ENCODE assay signal across 33 cellular contexts in genomic region chr5:1351156-1351555, GRCh38. TPM values are rescaled to one million over a fixed set of nuclear protein-coding genes. Genes with fewer than 3 reads are reported as not detected.
"Had no signal": no experiment of that assay in that cellular context is flagged by ENCODE, and none has a peak within 500 bp of the region (broad histone marks: within the 10 kb centered on the region; RNA-seq: fewer than 3 reads in every experiment).

No MANE protein-coding gene starts in this region.

- H3K4me1 ChIP-seq: right lobe of liver had no signal

- H3K27me3 Mint-ChIP-seq: naive B cell had no signal

- H3K9me3 ChIP-seq: esophagus squamous epithelium, gastrocnemius medialis, heart left ventricle, left ventricle myocardium inferior, right lobe of liver, SK-N-SH, vagina had no signal

- H3K36me3 ChIP-seq: brain microvascular endothelial cell, esophagus squamous epithelium, gastrocnemius medialis, heart left ventricle, left ventricle myocardium inferior, right lobe of liver, vagina had no signal

- H3K36me3 Mint-ChIP-seq: activated naive CD4-positive, alpha-beta T cell treated with anti-CD3 and anti-CD28 coated beads, Interleukin-2, amount 10 ng/mL, durations not matched to agents 7 days and 5 days; activated naive CD8-positive, alpha-beta T cell treated with anti-CD3 and anti-CD28 coated beads, Interleukin-2, amount 10 ng/mL, durations not matched to agents 7 days and 5 days; naive B cell; type B pancreatic cell had no signal

- H3K27ac ChIP-seq: brain microvascular endothelial cell, epithelial cell of prostate, esophagus squamous epithelium, gastrocnemius medialis, heart left ventricle, left ventricle myocardium inferior, right lobe of liver, vagina, VCaP had no signal

- H3K27me3 ChIP-seq: gastrocnemius medialis, right lobe of liver, vagina had no signal

- H3K27ac Mint-ChIP-seq: activated naive CD4-positive, alpha-beta T cell treated with anti-CD3 and anti-CD28 coated beads, Interleukin-2, amount 10 ng/mL, durations not matched to agents 7 days and 5 days; activated naive CD8-positive, alpha-beta T cell treated with anti-CD3 and anti-CD28 coated beads, Interleukin-2, amount 10 ng/mL, durations not matched to agents 7 days and 5 days; dendritic cell treated with granulocyte-macrophage colony-stimulating factor and Interleukin-4, amounts not matched to agents 40 ng/mL and 50 ng/mL, for 4 days; naive B cell; T-helper 1 cell treated with Interleukin-12 subunit alpha and Interleukin-12 subunit beta and Interleukin-4 antibody, amounts not matched to agents 30 μg/mL and 1 μg/mL, for 36 hours; type B pancreatic cell had no signal

- H3K4me3 ChIP-seq: esophagus squamous epithelium, gastrocnemius medialis, heart left ventricle, left ventricle myocardium inferior, lung, right lobe of liver, vagina had no signal

- H3K4me3 Mint-ChIP-seq: activated naive CD4-positive, alpha-beta T cell treated with anti-CD3 and anti-CD28 coated beads, Interleukin-2, amount 10 ng/mL, durations not matched to agents 7 days and 5 days; activated naive CD8-positive, alpha-beta T cell treated with anti-CD3 and anti-CD28 coated beads, Interleukin-2, amount 10 ng/mL, durations not matched to agents 7 days and 5 days; dendritic cell treated with granulocyte-macrophage colony-stimulating factor and Interleukin-4, amounts not matched to agents 40 ng/mL and 50 ng/mL, for 4 days; neural crest cell; T-helper 1 cell treated with Interleukin-12 subunit alpha and Interleukin-12 subunit beta and Interleukin-4 antibody, amounts not matched to agents 30 μg/mL and 1 μg/mL, for 36 hours; type B pancreatic cell had no signal

- H3K4me2 ChIP-seq: SK-N-SH had no signal

- H3K9me3 Mint-ChIP-seq: activated naive CD4-positive, alpha-beta T cell treated with anti-CD3 and anti-CD28 coated beads, Interleukin-2, amount 10 ng/mL, durations not matched to agents 7 days and 5 days; activated naive CD8-positive, alpha-beta T cell treated with anti-CD3 and anti-CD28 coated beads, Interleukin-2, amount 10 ng/mL, durations not matched to agents 7 days and 5 days; dendritic cell treated with granulocyte-macrophage colony-stimulating factor and Interleukin-4, amounts not matched to agents 40 ng/mL and 50 ng/mL, for 4 days; naive B cell; neural crest cell; T-helper 1 cell treated with Interleukin-12 subunit alpha and Interleukin-12 subunit beta and Interleukin-4 antibody, amounts not matched to agents 30 μg/mL and 1 μg/mL, for 36 hours; type B pancreatic cell had no signal

- ATAC-seq: gastrocnemius medialis; heart left ventricle; right lobe of liver; stimulated activated naive CD8-positive, alpha-beta T cell treated with anti-CD3 and anti-CD28 coated beads, Interleukin-15, Interleukin-2, amounts not matched to agents 100 U/mL and 50 U/mL, for 24 hours had no signal

- DNase-seq: activated CD4-positive, alpha-beta T cell treated with anti-CD3 and anti-CD28 coated beads for 4 hours; activated CD4-positive, alpha-beta T cell treated with anti-CD3 and anti-CD28 coated beads, Interleukin-2, amount 50 U/mL, for 4 hours; activated CD8-positive, alpha-beta memory T cell treated with anti-CD3 and anti-CD28 coated beads for 24 hours; activated effector memory CD4-positive, alpha-beta T cell treated with anti-CD3 and anti-CD28 coated beads, Interleukin-2, amount 50 U/mL, for 16 hours; activated naive CD8-positive, alpha-beta T cell treated with anti-CD3 and anti-CD28 coated beads, Interleukin-2, amount 10 ng/mL, durations not matched to agents 7 days and 5 days; brain microvascular endothelial cell; effector CD4-positive, alpha-beta T cell; esophagus squamous epithelium; gastrocnemius medialis; heart left ventricle; left ventricle myocardium inferior; naive B cell; occipital lobe; right lobe of liver; SK-N-SH; stimulated activated CD4-positive, alpha-beta T cell treated with anti-CD3 and anti-CD28 coated beads, Interleukin-12 subunit alpha, Interleukin-12 subunit beta, amount 100 ng/mL, for 4 hours; stimulated activated CD4-positive, alpha-beta T cell treated with anti-CD3 and anti-CD28 coated beads, Interleukin-4, amount 100 ng/mL, for 1 hour; stimulated activated naive CD8-positive, alpha-beta T cell treated with anti-CD3 and anti-CD28 coated beads, Interleukin-15, Interleukin-2, amounts not matched to agents 100 U/mL and 50 U/mL, for 24 hours; SW 1271; T-helper 9 cell had no signal

RNA-seq across cellular contexts. Expression of gene TERT, which starts 56.3 kb away (rescaled TPM):
- total RNA-seq: cardiac septum, gastrocnemius medialis, heart left ventricle, left ventricle myocardium inferior, lung, mesenteric fat pad, occipital lobe, renal cortical epithelial cell, right lobe of liver, skeletal muscle tissue, vagina had no signal
